In genomic region chr3:24020036-24020691, GRCh38 we compare ENCODE assay signal across 18 cellular contexts.
DNase-seq lines count a peak whose midpoint lies in the region; ATAC-seq and TF ChIP-seq lines count a peak whose summit lies in the region.
"Had no signal": no experiment of that assay in that cellular context is flagged by ENCODE, and none has a peak within 500 bp of the region (broad histone marks: within the 10 kb centered on the region; RNA-seq: fewer than 3 reads in every experiment).

No MANE protein-coding gene starts in this region.

- H3F3A ChIP-seq in neural progenitor cell (ENCODE audit: low read depth): no peaks in the 10 kb centered on the region

- H3K27ac Mint-ChIP-seq in stimulated activated naive CD8-positive, alpha-beta T cell treated with anti-CD3 and anti-CD28 coated beads, Interleukin-15, amount 100 ng/mL, for 72 hours: no peak overlapping the region
- H3K27ac Mint-ChIP-seq in neural progenitor cell: peak overlapping the region; percentile 72
- H3K27ac Mint-ChIP-seq: CD4-positive, CD25-positive, alpha-beta regulatory T cell; T-helper 17 cell had no signal

- no peaks in the 10 kb centered on the region for H3K9me3 ChIP-seq in neural progenitor cell (ENCODE audit: low read depth)
- H3K9me3 ChIP-seq: Caco-2, MG63, SJCRH30 had no signal

- no peaks in the 10 kb centered on the region for H3K4me1 Mint-ChIP-seq in stimulated activated naive CD8-positive, alpha-beta T cell treated with anti-CD3 and anti-CD28 coated beads, Interleukin-15, amount 100 ng/mL, for 72 hours
- no peaks in the 10 kb centered on the region for H3K4me1 Mint-ChIP-seq in neural progenitor cell
- H3K4me1 Mint-ChIP-seq: CD4-positive, CD25-positive, alpha-beta regulatory T cell; T-helper 17 cell had no signal

- no peaks in the 10 kb centered on the region for H3K27me3 ChIP-seq in neural progenitor cell
- H3K27me3 ChIP-seq: MG63, SJCRH30 had no signal

- H3K4me3 Mint-ChIP-seq in stimulated activated naive CD8-positive, alpha-beta T cell treated with anti-CD3 and anti-CD28 coated beads, Interleukin-15, amount 100 ng/mL, for 72 hours: no peak overlapping the region
- H3K4me3 Mint-ChIP-seq in neural progenitor cell: no peak overlapping the region
- H3K4me3 Mint-ChIP-seq: CD4-positive, CD25-positive, alpha-beta regulatory T cell; T-helper 17 cell had no signal

- H3K9me3 Mint-ChIP-seq in stimulated activated naive CD8-positive, alpha-beta T cell treated with anti-CD3 and anti-CD28 coated beads, Interleukin-15, amount 100 ng/mL, for 72 hours: no peaks in the 10 kb centered on the region
- H3K9me3 Mint-ChIP-seq in neural progenitor cell: no peaks in the 10 kb centered on the region
- H3K9me3 Mint-ChIP-seq: CD4-positive, CD25-positive, alpha-beta regulatory T cell had no signal

- peaks cover 8% of the 10 kb centered on the region for H3K27me3 Mint-ChIP-seq in stimulated activated naive CD8-positive, alpha-beta T cell treated with anti-CD3 and anti-CD28 coated beads, Interleukin-15, amount 100 ng/mL, for 72 hours
- peaks cover 2% of the 10 kb centered on the region for H3K27me3 Mint-ChIP-seq in neural progenitor cell (ENCODE audit: insufficient read depth, low read depth)
- H3K27me3 Mint-ChIP-seq: T-helper 17 cell had no signal

- ATAC-seq in stimulated activated naive CD8-positive, alpha-beta T cell treated with anti-CD3 and anti-CD28 coated beads, Interleukin-15, amount 100 ng/mL, for 72 hours: peak; percentile 28
- ATAC-seq in stimulated activated naive CD8-positive, alpha-beta T cell treated with anti-CD3 and anti-CD28 coated beads, Interleukin-15, Interleukin-2, amounts not matched to agents 100 U/mL and 50 U/mL, for 24 hours: no peak
- ATAC-seq in GM21529 (IDR thresholded peaks at IDR 0.05; ENCODE audit: unreplicated experiment) (no peak), GM18907 (IDR thresholded peaks at IDR 0.05; ENCODE audit: unreplicated experiment) (no peak), GM21390 (IDR thresholded peaks at IDR 0.05; ENCODE audit: unreplicated experiment) (no peak)
- ATAC-seq: PC-3, T-helper 17 cell had no signal

- H4K20me1 ChIP-seq in neural progenitor cell (ENCODE audit: low read depth): no peaks in the 10 kb centered on the region

- no peaks in the 10 kb centered on the region for H3K79me2 ChIP-seq in neural progenitor cell (ENCODE audit: low read depth)

- H3K36me3 Mint-ChIP-seq in neural progenitor cell: no peaks in the 10 kb centered on the region
- H3K36me3 Mint-ChIP-seq: CD4-positive, CD25-positive, alpha-beta regulatory T cell had no signal

- H3K4me1 ChIP-seq in neural progenitor cell: no peaks in the 10 kb centered on the region
- H3K4me1 ChIP-seq: Caco-2 had no signal

- no peak overlapping the region for H3K4me2 ChIP-seq in neural progenitor cell

- H3K4me3 ChIP-seq in neural progenitor cell: no peak overlapping the region
- H3K4me3 ChIP-seq: GM23248, MG63, SJCRH30 had no signal

- H3K36me3 ChIP-seq in neural progenitor cell: no peaks in the 10 kb centered on the region
- H3K36me3 ChIP-seq: MG63, SJCRH30 had no signal

- TF ChIP-seq CTCF in neural progenitor cell (IDR thresholded peaks at IDR 0.05): no peak

- H3K27ac ChIP-seq in neural progenitor cell: no peak overlapping the region
- H3K27ac ChIP-seq: GM23248, SJCRH30 had no signal

- H2AFZ ChIP-seq in neural progenitor cell (replicated peaks): no peak overlapping the region
- H2AFZ ChIP-seq: GM23248 had no signal

- DNase-seq in stimulated activated naive CD8-positive, alpha-beta T cell treated with anti-CD3 and anti-CD28 coated beads, Interleukin-15, amount 100 ng/mL, for 72 hours: no peak
- no peak for DNase-seq in stimulated activated naive CD8-positive, alpha-beta T cell treated with anti-CD3 and anti-CD28 coated beads, Interleukin-15, Interleukin-2, amounts not matched to agents 100 U/mL and 50 U/mL, for 24 hours
- DNase-seq in NCI-H524 (lab: John Stamatoyannopoulos, UW) (peak; percentile 91 to 95), neural progenitor cell (ENCODE audit: low spot score) (no peak)
- DNase-seq: Caco-2; CD4-positive, CD25-positive, alpha-beta regulatory T cell; GM23248; KG1; MG63; NCI-H1092 treated with DMSO at 0.1 percent for 48 hours; NCI-H2029; NCI-H526; PC-3; SJCRH30; T-helper 17 cell had no signal

- no peak overlapping the region for H3K9ac ChIP-seq in neural progenitor cell
- H3K9ac ChIP-seq: GM23248 had no signal

Comparison
In these comparisons a context has a peak if more than half of its experiments do, and no peak if none do; other contexts are left out.
1. DNase-seq: peak in NCI-H524 (2 of 2); none in stimulated activated naive CD8-positive, alpha-beta T cell treated with anti-CD3 and anti-CD28 coated beads, Interleukin-15, amount 100 ng/mL, for 72 hours (0 of 2), stimulated activated naive CD8-positive, alpha-beta T cell treated with anti-CD3 and anti-CD28 coated beads, Interleukin-15, Interleukin-2, amounts not matched to agents 100 U/mL and 50 U/mL, for 24 hours (single experiment) and neural progenitor cell (single experiment).